In the genomic region with DNA sequence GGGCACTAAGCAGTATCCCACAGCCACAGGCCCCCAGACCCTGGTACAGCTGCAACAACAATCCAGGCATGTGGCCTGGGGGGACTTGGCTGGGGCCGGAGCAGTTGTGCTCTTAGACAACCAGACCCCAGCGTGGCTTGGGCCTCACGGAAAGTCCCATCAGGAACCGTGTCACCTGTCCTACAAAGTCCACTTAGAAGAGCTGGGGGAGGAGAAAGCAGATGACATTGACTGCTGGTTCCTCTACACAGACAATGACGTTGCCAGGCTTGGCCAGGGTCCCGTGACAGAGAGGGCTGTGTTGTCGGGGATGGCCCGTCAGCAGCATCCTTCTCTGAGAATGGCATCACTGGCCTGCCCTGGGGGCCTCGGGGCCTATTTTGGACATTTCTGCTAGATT, we compare ENCODE assay signal across 21 cellular contexts.
"Had no signal": no experiment of that assay in that cellular context is flagged by ENCODE, and none has a peak within 500 bp of the region (broad histone marks: within the 10 kb centered on the region; RNA-seq: fewer than 3 reads in every experiment).

No MANE protein-coding gene starts in this region.

- H3K36me3 ChIP-seq: MG63, SJCRH30 had no signal

- H3K4me3 ChIP-seq: MG63, SJCRH30 had no signal

- DNase-seq: Karpas-422, KG1, MG63, NCI-H1092, NCI-H1105 treated with DMSO at 0.1 percent for 48 hours, NCI-H1417 treated with DMSO at 0.1 percent for 48 hours, NCI-H146, NCI-H1694 treated with DMSO at 0.1 percent for 48 hours, NCI-H1930, NCI-H2081, NCI-H2171, NCI-H226, NCI-H446, NCI-H510A, NCI-H524 treated with DMSO at 0.1 percent for 48 hours, NCI-H69, NCI-H774, SHP77 treated with DMSO at 0.1 percent for 48 hours, SJCRH30 had no signal

- H3K27ac ChIP-seq: RWPE1, SJCRH30 had no signal

- ATAC-seq: SK-N-SH treated with all-trans-retinoic acid at 6 μM for 48 hours had no signal

- H3K27me3 ChIP-seq: MG63, SJCRH30 had no signal

- H3K9me3 ChIP-seq: MG63, SJCRH30 had no signal
